In genomic region chrX:125266153-125266660, GRCh38 we compare ENCODE assay signal across 8 cellular contexts. TPM values are rescaled to one million over a fixed set of nuclear protein-coding genes. Genes with fewer than 3 reads are reported as not detected.
"Had no signal": no experiment of that assay in that cellular context is flagged by ENCODE, and none has a peak within 500 bp of the region (broad histone marks: within the 10 kb centered on the region; RNA-seq: fewer than 3 reads in every experiment).

No MANE protein-coding gene starts in this region.

- H3K4me3 ChIP-seq: HAP-1 had no signal

- H3K4me1 ChIP-seq: HAP-1 had no signal

- H3K9me3 ChIP-seq: HAP-1 had no signal

- H3K36me3 ChIP-seq: HAP-1 had no signal

- FAIRE-seq: HTR-8/SVneo had no signal

- ATAC-seq: HCT116 had no signal

- DNase-seq: GOT3, H7, IMR-90, KBM-7 had no signal

RNA-seq across cellular contexts. Expression of gene TEX13C, which starts 53.5 kb away (rescaled TPM):
- total RNA-seq: HT-29, IMR-90 had no signal
- polyA plus RNA-seq: IMR-90 had no signal
